Comparison of ENCODE assay signal across 11 cellular contexts in genomic region chr13:20121154-20121515, GRCh38. TPM values are rescaled to one million over a fixed set of nuclear protein-coding genes. Genes with fewer than 3 reads are reported as not detected.
DNase-seq lines count a peak whose midpoint lies in the region; ATAC-seq, FAIRE-seq and TF ChIP-seq lines count a peak whose summit lies in the region.
"Had no signal": no experiment of that assay in that cellular context is flagged by ENCODE, and none has a peak within 500 bp of the region (broad histone marks: within the 10 kb centered on the region; RNA-seq: fewer than 3 reads in every experiment).

No MANE protein-coding gene starts in this region.

- H3K9me2 ChIP-seq in OCI-LY1 (ENCODE audit: low read depth, low read length): no peaks in the 10 kb centered on the region

- no peak overlapping the region for H2AFZ ChIP-seq in OCI-LY1 (ENCODE audit: low read length)

- no peak overlapping the region for H3K27ac ChIP-seq in OCI-LY1 (ENCODE audit: low read depth, low read length, poor library complexity, severe bottlenecking)
- peak overlapping the region in 1 of 2 donors; percentile 52 for H3K27ac ChIP-seq in small intestine (ENCODE audit: low read depth in 1 of 2, low read length in 1 of 2)
- H3K27ac ChIP-seq: brain microvascular endothelial cell, SJSA1 had no signal

- no peak for ATAC-seq in effector memory CD8-positive, alpha-beta T cell (replicated peaks)
- no peak for ATAC-seq in HG03139 (IDR thresholded peaks at IDR 0.05; ENCODE audit: unreplicated experiment)
- ATAC-seq: left ventricle myocardium superior had no signal

- no peaks in the 10 kb centered on the region for H4K20me1 ChIP-seq in OCI-LY1 (ENCODE audit: insufficient read depth, low read length)

- H3K9ac ChIP-seq in OCI-LY1 (ENCODE audit: low read length): peak overlapping the region; percentile 20; the same call in 1 of the 2 replicates

- FAIRE-seq in small intestine (lab: Jason Lieb, UNC): no peak

- peak overlapping the region; percentile 52 for H3K4me2 ChIP-seq in OCI-LY1 (ENCODE audit: low read length)

- H3K4me3 Mint-ChIP-seq in T-helper 1 cell treated with Interleukin-12 subunit alpha and Interleukin-12 subunit beta and Interleukin-4 antibody, amounts not matched to agents 30 μg/mL and 1 μg/mL, for 36 hours: peak overlapping the region; percentile 34
- H3K4me3 Mint-ChIP-seq in effector memory CD8-positive, alpha-beta T cell: peak overlapping the region; percentile 68 to 92

- H3K4me1 Mint-ChIP-seq in T-helper 1 cell treated with Interleukin-12 subunit alpha and Interleukin-12 subunit beta and Interleukin-4 antibody, amounts not matched to agents 30 μg/mL and 1 μg/mL, for 36 hours (ENCODE audit: low read depth): peaks cover 16% of the 10 kb centered on the region
- peaks cover 12 to 13% of the 10 kb centered on the region in 2 donors for H3K4me1 Mint-ChIP-seq in effector memory CD8-positive, alpha-beta T cell (ENCODE audit: low read depth in 2 of 2)

- H3K79me2 ChIP-seq in OCI-LY1 (ENCODE audit: insufficient read depth, low read length): no peaks in the 10 kb centered on the region

- peaks cover 22% of the 10 kb centered on the region for H3K27me3 Mint-ChIP-seq in T-helper 1 cell treated with Interleukin-12 subunit alpha and Interleukin-12 subunit beta and Interleukin-4 antibody, amounts not matched to agents 30 μg/mL and 1 μg/mL, for 36 hours (ENCODE audit: low read depth)
- H3K27me3 Mint-ChIP-seq in effector memory CD8-positive, alpha-beta T cell: peaks cover 27 to 31% of the 10 kb centered on the region in 2 donors

- H3K36me3 Mint-ChIP-seq in T-helper 1 cell treated with Interleukin-12 subunit alpha and Interleukin-12 subunit beta and Interleukin-4 antibody, amounts not matched to agents 30 μg/mL and 1 μg/mL, for 36 hours (ENCODE audit: low read depth): no peaks in the 10 kb centered on the region
- H3K36me3 Mint-ChIP-seq in effector memory CD8-positive, alpha-beta T cell (ENCODE audit: insufficient read depth): peaks cover 9% of the 10 kb centered on the region

- no peaks in the 10 kb centered on the region for H3K9me3 Mint-ChIP-seq in T-helper 1 cell treated with Interleukin-12 subunit alpha and Interleukin-12 subunit beta and Interleukin-4 antibody, amounts not matched to agents 30 μg/mL and 1 μg/mL, for 36 hours
- no peaks in the 10 kb centered on the region for H3K9me3 Mint-ChIP-seq in effector memory CD8-positive, alpha-beta T cell

- peak overlapping the region; percentile 10 for H3K27ac Mint-ChIP-seq in T-helper 1 cell treated with Interleukin-12 subunit alpha and Interleukin-12 subunit beta and Interleukin-4 antibody, amounts not matched to agents 30 μg/mL and 1 μg/mL, for 36 hours
- peak overlapping the region in 1 of 2 donors; percentile 4 for H3K27ac Mint-ChIP-seq in effector memory CD8-positive, alpha-beta T cell

- no peaks in the 10 kb centered on the region for H3F3A ChIP-seq in OCI-LY1 (ENCODE audit: insufficient read depth, low read length)

- H3K4me1 ChIP-seq in OCI-LY1 (ENCODE audit: insufficient read depth, low read length, severe bottlenecking) (peaks cover 31% of the 10 kb centered on the region), small intestine (ENCODE audit: control insufficient read depth in 2 of 2, insufficient read depth in 1 of 2, low read depth in 1 of 2, low read length in 1 of 2) (no peaks in the 10 kb centered on the region)

- DNase-seq in T-helper 1 cell (no peak), small intestine (peak; percentile 37), A172 (ENCODE audit: low spot score) (no peak), SKM-1 treated with dmso at 0.1 percent for 144 hours (lab: John Stamatoyannopoulos, UW; ENCODE audit: unreplicated experiment) (no peak)
- DNase-seq in effector memory CD8-positive, alpha-beta T cell: no peak
- DNase-seq: left ventricle myocardium superior had no signal

- 37 to 52% (median 45%) methylated on average over 8 of the region's 8 CpGs for WGBS in small intestine, 3 donors

- H3K9me3 ChIP-seq in OCI-LY1 (ENCODE audit: low read length): no peaks in the 10 kb centered on the region
- no peaks in the 10 kb centered on the region for H3K9me3 ChIP-seq in small intestine (ENCODE audit: control insufficient read depth, low read depth)
- H3K9me3 ChIP-seq: SJSA1 had no signal

- H3K36me3 ChIP-seq in OCI-LY1 (ENCODE audit: insufficient read depth, low read length) (no peaks in the 10 kb centered on the region), small intestine (ENCODE audit: control insufficient read depth in 2 of 2, insufficient read depth in 2 of 2, low read length in 2 of 2) (no peaks in the 10 kb centered on the region)
- H3K36me3 ChIP-seq: brain microvascular endothelial cell, SJSA1 had no signal

- H3K4me3 ChIP-seq in OCI-LY1 (ENCODE audit: low read depth, low read length, poor library complexity, severe bottlenecking) (peak overlapping the region; percentile 54), small intestine (ENCODE audit: low read depth in 1 of 2, low read length in 2 of 2) (peak overlapping the region in 1 of 2 donors; percentile 36)
- H3K4me3 ChIP-seq: SJSA1 had no signal

- peaks cover 5% of the 10 kb centered on the region; the same call in 1 of the 2 replicates for H3K27me3 ChIP-seq in OCI-LY1 (ENCODE audit: insufficient read depth, low read length)
- H3K27me3 ChIP-seq in small intestine (ENCODE audit: control insufficient read depth in 2 of 2, insufficient read depth in 2 of 2, low read length in 2 of 2): no peaks in the 10 kb centered on the region
- H3K27me3 ChIP-seq: brain microvascular endothelial cell, SJSA1 had no signal

- TF ChIP-seq CTCF in OCI-LY1 (IDR thresholded peaks at IDR 0.05; ENCODE audit: low read length): no peak

RNA-seq across cellular contexts. Expression of gene GJA3, which starts 39.7 kb away (rescaled TPM):
- polyA plus RNA-seq in small intestine: under 1 TPM in 1 of 3 donors, not detected in 2; 0.01 TPM
- total RNA-seq in A172 (2014; rRNA removed; shearing (Covaris generic)): 0.52 and 1.6 TPM in 2 replicates
- total RNA-seq: SJSA1 had no signal
